13 cellular contexts compared by ENCODE assay signal in the genomic region with DNA sequence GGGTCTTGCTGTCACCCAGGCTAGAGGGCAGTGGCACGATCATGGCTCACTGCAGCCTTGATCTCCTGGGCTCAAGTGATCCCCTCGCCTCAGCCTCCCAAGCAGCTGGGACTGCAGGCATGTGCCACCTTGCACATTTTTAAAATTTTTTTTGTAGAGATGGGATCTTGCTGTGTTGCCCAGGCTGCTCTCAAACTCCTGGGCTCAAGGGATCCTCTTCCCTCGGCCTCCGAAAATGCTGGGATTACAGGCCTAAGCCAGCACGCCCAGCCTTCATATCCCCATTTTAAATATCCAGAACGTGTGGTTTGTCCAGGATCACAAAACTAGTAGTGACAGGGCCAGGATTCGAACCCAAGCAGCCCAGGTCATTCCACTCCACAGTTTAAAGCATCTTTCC. TPM values are rescaled to one million over a fixed set of nuclear protein-coding genes. Genes with fewer than 3 reads are reported as not detected.
"Had no signal": no experiment of that assay in that cellular context is flagged by ENCODE, and none has a peak within 500 bp of the region (broad histone marks: within the 10 kb centered on the region; RNA-seq: fewer than 3 reads in every experiment).

No MANE protein-coding gene starts in this region.

RNA-seq across cellular contexts. Expression of a gene that starts 13.1 kb away (rescaled TPM):
- total RNA-seq: activated naive CD8-positive, alpha-beta T cell treated with anti-CD3 and anti-CD28 coated beads, Interleukin-2, amount 10 ng/mL, durations not matched to agents 7 days and 5 days; dorsolateral prefrontal cortex; epithelial cell of proximal tubule; fibroblast of lung; foreskin keratinocyte; osteoblast; right atrium auricular region; skeletal muscle tissue; T-helper 2 cell treated with Interferon-gamma antibody and Interleukin-4, amounts not matched to agents 100 ng/mL and 5 ng/mL, for 36 hours; tibial nerve had no signal
- polyA plus RNA-seq: fibroblast of lung, foreskin keratinocyte, keratinocyte, neural cell had no signal

RNA-seq across cellular contexts. Expression of a gene that starts 39.1 kb away (rescaled TPM):
- total RNA-seq: activated naive CD8-positive, alpha-beta T cell treated with anti-CD3 and anti-CD28 coated beads, Interleukin-2, amount 10 ng/mL, durations not matched to agents 7 days and 5 days; dorsolateral prefrontal cortex; epithelial cell of proximal tubule; fibroblast of lung; foreskin keratinocyte; osteoblast; prostate gland; right atrium auricular region; skeletal muscle tissue; T-helper 2 cell treated with Interferon-gamma antibody and Interleukin-4, amounts not matched to agents 100 ng/mL and 5 ng/mL, for 36 hours; tibial nerve had no signal
- polyA plus RNA-seq: fibroblast of lung, foreskin keratinocyte, keratinocyte, neural cell had no signal
